1 cellular context compared by ENCODE assay signal in the genomic region with DNA sequence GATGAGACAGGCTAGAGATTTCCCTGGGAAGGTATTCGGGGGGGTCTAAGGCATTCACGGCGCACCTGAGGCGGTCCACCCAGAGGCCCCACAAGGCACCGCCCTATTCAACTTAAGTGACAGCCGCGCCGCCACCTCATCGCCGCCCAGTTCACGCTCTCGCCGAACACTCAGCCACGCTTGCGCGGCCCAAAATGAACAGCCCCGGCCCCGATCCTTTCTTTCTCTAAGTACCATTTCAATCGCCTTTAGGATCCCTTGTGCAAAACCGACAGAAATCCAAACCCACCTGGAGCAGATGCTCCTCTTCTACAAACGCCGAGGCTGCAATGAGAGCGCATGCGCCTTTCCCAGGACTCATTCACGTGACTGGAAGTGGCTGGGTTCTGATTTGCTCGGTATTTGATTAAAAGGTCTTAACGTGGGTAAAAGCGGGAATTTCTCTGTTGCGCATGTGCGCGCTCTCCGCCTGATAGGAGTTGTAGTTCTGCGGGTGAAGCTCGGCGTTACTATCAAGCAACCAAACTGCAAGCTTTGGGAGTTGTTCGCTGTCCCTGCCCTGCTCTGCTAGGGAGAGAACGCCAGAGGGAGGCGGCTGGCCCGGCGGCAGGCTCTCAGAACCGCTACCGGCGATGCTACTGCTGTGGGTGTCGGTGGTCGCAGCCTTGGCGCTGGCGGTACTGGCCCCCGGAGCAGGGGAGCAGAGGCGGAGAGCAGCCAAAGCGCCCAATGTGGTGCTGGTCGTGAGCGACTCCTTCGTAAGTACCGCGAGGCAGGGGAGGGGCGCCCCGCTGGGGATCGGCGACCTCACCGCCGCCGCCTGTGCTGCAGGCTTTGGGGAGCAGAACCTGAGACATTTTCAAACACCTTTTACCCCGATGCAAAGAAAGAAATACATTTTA.
TF ChIP-seq lines count a peak whose summit lies in the region.

A gene with protein sequence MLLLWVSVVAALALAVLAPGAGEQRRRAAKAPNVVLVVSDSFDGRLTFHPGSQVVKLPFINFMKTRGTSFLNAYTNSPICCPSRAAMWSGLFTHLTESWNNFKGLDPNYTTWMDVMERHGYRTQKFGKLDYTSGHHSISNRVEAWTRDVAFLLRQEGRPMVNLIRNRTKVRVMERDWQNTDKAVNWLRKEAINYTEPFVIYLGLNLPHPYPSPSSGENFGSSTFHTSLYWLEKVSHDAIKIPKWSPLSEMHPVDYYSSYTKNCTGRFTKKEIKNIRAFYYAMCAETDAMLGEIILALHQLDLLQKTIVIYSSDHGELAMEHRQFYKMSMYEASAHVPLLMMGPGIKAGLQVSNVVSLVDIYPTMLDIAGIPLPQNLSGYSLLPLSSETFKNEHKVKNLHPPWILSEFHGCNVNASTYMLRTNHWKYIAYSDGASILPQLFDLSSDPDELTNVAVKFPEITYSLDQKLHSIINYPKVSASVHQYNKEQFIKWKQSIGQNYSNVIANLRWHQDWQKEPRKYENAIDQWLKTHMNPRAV (plus strand): TSS at position 455 of the 902 bp plus-strand sequence. CDS start 178 bp downstream, at position 633.
SKIC3 (minus strand) TSS at position 331 of the 902 bp plus-strand sequence. CDS start 7,827 bp downstream, outside the sequence.

TF ChIP-seq in HepG2, 621 proteins besides CTCF, POLR2A, EP300 and RAD21 (continued from another document and continues in another):
- peak; percentile 70; the same call in 1 of the 2 replicates for TF ChIP-seq ZNF768 (CRISPR knock-in tag; IDR thresholded peaks at IDR 0.05)
- TF ChIP-seq MZF1 (CRISPR knock-in tag; IDR thresholded peaks at IDR 0.05; ENCODE audit: borderline replicate concordance): no peak
- no peak for TF ChIP-seq SOX13 (IDR thresholded peaks at IDR 0.05)
- TF ChIP-seq SOX13 (CRISPR knock-in tag; conservative IDR thresholded peaks at IDR 0.05 in 1 of 2, IDR thresholded peaks at IDR 0.05 in 1 of 2): peak in 1 of 2 experiments; percentile 67; a peak in 2 of 4 replicates
- no peak for TF ChIP-seq ZNF589 (CRISPR knock-in tag; conservative IDR thresholded peaks at IDR 0.05)
- TF ChIP-seq, protein P1, sequence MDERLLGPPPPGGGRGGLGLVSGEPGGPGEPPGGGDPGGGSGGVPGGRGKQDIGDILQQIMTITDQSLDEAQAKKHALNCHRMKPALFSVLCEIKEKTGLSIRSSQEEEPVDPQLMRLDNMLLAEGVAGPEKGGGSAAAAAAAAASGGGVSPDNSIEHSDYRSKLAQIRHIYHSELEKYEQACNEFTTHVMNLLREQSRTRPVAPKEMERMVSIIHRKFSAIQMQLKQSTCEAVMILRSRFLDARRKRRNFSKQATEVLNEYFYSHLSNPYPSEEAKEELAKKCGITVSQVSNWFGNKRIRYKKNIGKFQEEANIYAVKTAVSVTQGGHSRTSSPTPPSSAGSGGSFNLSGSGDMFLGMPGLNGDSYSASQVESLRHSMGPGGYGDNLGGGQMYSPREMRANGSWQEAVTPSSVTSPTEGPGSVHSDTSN (CRISPR knock-in tag; IDR thresholded peaks at IDR 0.05): peak; percentile 72
- TF ChIP-seq AKAP8 (CRISPR knock-in tag; IDR thresholded peaks at IDR 0.05): no peak
- TF ChIP-seq, protein P2, sequence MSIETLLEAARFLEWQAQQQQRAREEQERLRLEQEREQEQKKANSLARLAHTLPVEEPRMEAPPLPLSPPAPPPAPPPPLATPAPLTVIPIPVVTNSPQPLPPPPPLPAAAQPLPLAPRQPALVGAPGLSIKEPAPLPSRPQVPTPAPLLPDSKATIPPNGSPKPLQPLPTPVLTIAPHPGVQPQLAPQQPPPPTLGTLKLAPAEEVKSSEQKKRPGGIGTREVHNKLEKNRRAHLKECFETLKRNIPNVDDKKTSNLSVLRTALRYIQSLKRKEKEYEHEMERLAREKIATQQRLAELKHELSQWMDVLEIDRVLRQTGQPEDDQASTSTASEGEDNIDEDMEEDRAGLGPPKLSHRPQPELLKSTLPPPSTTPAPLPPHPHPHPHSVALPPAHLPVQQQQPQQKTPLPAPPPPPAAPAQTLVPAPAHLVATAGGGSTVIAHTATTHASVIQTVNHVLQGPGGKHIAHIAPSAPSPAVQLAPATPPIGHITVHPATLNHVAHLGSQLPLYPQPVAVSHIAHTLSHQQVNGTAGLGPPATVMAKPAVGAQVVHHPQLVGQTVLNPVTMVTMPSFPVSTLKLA (IDR thresholded peaks at IDR 0.05): peak; percentile 60
- no peak for TF ChIP-seq ATF5 (CRISPR knock-in tag; IDR thresholded peaks at IDR 0.05; ENCODE audit: low read depth)
- peak; percentile 73; the same call in 1 of the 2 replicates for TF ChIP-seq ZSCAN9 (CRISPR knock-in tag; IDR thresholded peaks at IDR 0.05; ENCODE audit: borderline replicate concordance)
- TF ChIP-seq MAZ (IDR thresholded peaks at IDR 0.05; ENCODE audit: borderline replicate concordance, low read depth, low read length): no peak
- peak; percentile 56 for TF ChIP-seq MAZ (CRISPR knock-in tag; IDR thresholded peaks at IDR 0.05; ENCODE audit: low read depth)
- TF ChIP-seq SP5 (CRISPR knock-in tag; IDR thresholded peaks at IDR 0.05; ENCODE audit: borderline replicate concordance, low read depth): peak; percentile 13; the same call in 1 of the 2 replicates
- TF ChIP-seq ZNF354B (CRISPR knock-in tag; IDR thresholded peaks at IDR 0.05): 0 out of 2 replicates have a peak, but pooled peaks have one; percentile 38
- peak; percentile 49; the same call in 1 of the 2 replicates for TF ChIP-seq ELF3 (CRISPR knock-in tag; IDR thresholded peaks at IDR 0.05)
- TF ChIP-seq PLRG1 (conservative IDR thresholded peaks at IDR 0.05): no peak
- TF ChIP-seq MED8 (CRISPR knock-in tag; IDR thresholded peaks at IDR 0.05; ENCODE audit: insufficient replicate concordance): no peak
- no peak for TF ChIP-seq GLI4 (CRISPR knock-in tag; IDR thresholded peaks at IDR 0.05; ENCODE audit: borderline replicate concordance)
- TF ChIP-seq ZNF20 (CRISPR knock-in tag; IDR thresholded peaks at IDR 0.05): no peak
- no peak for TF ChIP-seq NR1H2 (CRISPR knock-in tag; IDR thresholded peaks at IDR 0.05; ENCODE audit: borderline replicate concordance, low read depth)
- no peak for TF ChIP-seq ZNF776 (CRISPR knock-in tag; IDR thresholded peaks at IDR 0.05)
- peak; percentile 87; the same call in 1 of the 2 replicates for TF ChIP-seq ZBTB7B (CRISPR knock-in tag; IDR thresholded peaks at IDR 0.05)
- TF ChIP-seq E2F1 (CRISPR knock-in tag; IDR thresholded peaks at IDR 0.05): no peak; the same call in none of the 2 replicates
- peak; percentile 72; the same call in 1 of the 2 replicates for TF ChIP-seq ZSCAN21 (CRISPR knock-in tag; IDR thresholded peaks at IDR 0.05; ENCODE audit: borderline replicate concordance)
- TF ChIP-seq, protein P3, sequence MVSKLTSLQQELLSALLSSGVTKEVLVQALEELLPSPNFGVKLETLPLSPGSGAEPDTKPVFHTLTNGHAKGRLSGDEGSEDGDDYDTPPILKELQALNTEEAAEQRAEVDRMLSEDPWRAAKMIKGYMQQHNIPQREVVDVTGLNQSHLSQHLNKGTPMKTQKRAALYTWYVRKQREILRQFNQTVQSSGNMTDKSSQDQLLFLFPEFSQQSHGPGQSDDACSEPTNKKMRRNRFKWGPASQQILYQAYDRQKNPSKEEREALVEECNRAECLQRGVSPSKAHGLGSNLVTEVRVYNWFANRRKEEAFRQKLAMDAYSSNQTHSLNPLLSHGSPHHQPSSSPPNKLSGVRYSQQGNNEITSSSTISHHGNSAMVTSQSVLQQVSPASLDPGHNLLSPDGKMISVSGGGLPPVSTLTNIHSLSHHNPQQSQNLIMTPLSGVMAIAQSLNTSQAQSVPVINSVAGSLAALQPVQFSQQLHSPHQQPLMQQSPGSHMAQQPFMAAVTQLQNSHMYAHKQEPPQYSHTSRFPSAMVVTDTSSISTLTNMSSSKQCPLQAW (CRISPR knock-in tag; IDR thresholded peaks at IDR 0.05): peak; percentile 86
- TF ChIP-seq NBN (conservative IDR thresholded peaks at IDR 0.05): no peak
- TF ChIP-seq ZFP36L1 (CRISPR knock-in tag; IDR thresholded peaks at IDR 0.05): 0 out of 2 replicates have a peak, but pooled peaks have one; percentile 51
- peak; percentile 48; the same call in 1 of the 2 replicates for TF ChIP-seq PRDM4 (CRISPR knock-in tag; IDR thresholded peaks at IDR 0.05; ENCODE audit: borderline replicate concordance)
- no peak for TF ChIP-seq CENPX (CRISPR knock-in tag; IDR thresholded peaks at IDR 0.05)
- peak; percentile 73 for TF ChIP-seq ZFX (CRISPR knock-in tag; IDR thresholded peaks at IDR 0.05; ENCODE audit: low read depth)
- no peak; the same call in 1 of the 2 replicates for TF ChIP-seq SIN3A (IDR thresholded peaks at IDR 0.05; ENCODE audit: borderline replicate concordance, low read depth, low read length)
- TF ChIP-seq, protein P4, sequence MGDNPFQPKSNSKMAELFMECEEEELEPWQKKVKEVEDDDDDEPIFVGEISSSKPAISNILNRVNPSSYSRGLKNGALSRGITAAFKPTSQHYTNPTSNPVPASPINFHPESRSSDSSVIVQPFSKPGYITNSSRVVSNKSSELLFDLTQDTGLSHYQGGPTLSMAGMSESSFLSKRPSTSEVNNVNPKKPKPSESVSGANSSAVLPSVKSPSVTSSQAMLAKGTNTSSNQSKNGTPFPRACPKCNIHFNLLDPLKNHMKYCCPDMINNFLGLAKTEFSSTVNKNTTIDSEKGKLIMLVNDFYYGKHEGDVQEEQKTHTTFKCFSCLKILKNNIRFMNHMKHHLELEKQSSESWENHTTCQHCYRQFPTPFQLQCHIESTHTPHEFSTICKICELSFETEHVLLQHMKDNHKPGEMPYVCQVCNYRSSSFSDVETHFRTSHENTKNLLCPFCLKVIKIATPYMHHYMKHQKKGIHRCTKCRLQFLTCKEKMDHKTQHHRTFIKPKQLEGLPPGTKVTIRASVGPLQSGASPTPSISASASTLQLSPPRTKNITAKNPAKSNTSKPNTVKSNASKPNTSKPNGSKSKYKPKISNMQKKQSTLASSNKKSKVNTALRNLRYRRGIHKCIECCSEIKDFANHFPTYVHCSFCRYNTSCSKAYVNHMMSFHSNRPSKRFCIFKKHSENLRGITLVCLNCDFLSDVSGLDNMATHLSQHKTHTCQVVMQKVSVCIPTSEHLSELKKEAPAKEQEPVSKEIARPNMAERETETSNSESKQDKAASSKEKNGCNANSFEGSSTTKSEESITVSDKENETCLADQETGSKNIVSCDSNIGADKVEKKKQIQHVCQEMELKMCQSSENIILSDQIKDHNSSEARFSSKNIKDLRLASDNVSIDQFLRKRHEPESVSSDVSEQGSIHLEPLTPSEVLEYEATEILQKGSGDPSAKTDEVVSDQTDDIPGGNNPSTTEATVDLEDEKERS (CRISPR knock-in tag; IDR thresholded peaks at IDR 0.05): no peak
- TF ChIP-seq HDAC6 (IDR thresholded peaks at IDR 0.05; ENCODE audit: low read depth, low read length): no peak
- TF ChIP-seq RELA (CRISPR knock-in tag; IDR thresholded peaks at IDR 0.05): no peak
- peak; percentile 50; the same call in 1 of the 2 replicates for TF ChIP-seq ZBTB39 (CRISPR knock-in tag; IDR thresholded peaks at IDR 0.05)
